In genomic region chr4:81839347-81840042, GRCh38 we compare ENCODE assay signal across 11 cellular contexts.
DNase-seq lines count a peak whose midpoint lies in the region; ATAC-seq and TF ChIP-seq lines count a peak whose summit lies in the region.
"Had no signal": no experiment of that assay in that cellular context is flagged by ENCODE, and none has a peak within 500 bp of the region (broad histone marks: within the 10 kb centered on the region; RNA-seq: fewer than 3 reads in every experiment).

No MANE protein-coding gene starts in this region.

- no peaks in the 10 kb centered on the region for H3K9me3 Mint-ChIP-seq in activated T-cell treated with anti-CD3 and anti-CD28 coated beads, Interleukin-2, amount 50 U/mL, for 4 hours
- no peaks in the 10 kb centered on the region for H3K9me3 Mint-ChIP-seq in activated T-cell treated with anti-CD3 and anti-CD28 coated beads, Interleukin-2, amount 50 U/mL, for 24 hours
- no peaks in the 10 kb centered on the region for H3K9me3 Mint-ChIP-seq in stimulated activated memory B cell treated with anti-CD40 and anti-IgM and Interleukin-4, amounts not matched to agents 10 μg/mL and 1 μg/mL and 100 μg/mL, for 72 hours
- H3K9me3 Mint-ChIP-seq: mesothelial cell of epicardium had no signal

- H3K4me1 Mint-ChIP-seq in activated T-cell treated with anti-CD3 and anti-CD28 coated beads, Interleukin-2, amount 50 U/mL, for 4 hours (ENCODE audit: low read depth), result peaks cover 9% of the 10 kb centered on the region
- peaks cover 26% of the 10 kb centered on the region for H3K4me1 Mint-ChIP-seq in activated T-cell treated with anti-CD3 and anti-CD28 coated beads, Interleukin-2, amount 50 U/mL, for 24 hours (ENCODE audit: low read depth)
- H3K4me1 Mint-ChIP-seq in stimulated activated memory B cell treated with anti-CD40 and anti-IgM and Interleukin-4, amounts not matched to agents 10 μg/mL and 1 μg/mL and 100 μg/mL, for 72 hours, result peaks cover 14% of the 10 kb centered on the region

- H3K9me3 ChIP-seq in MG63 (no peaks in the 10 kb centered on the region), BE2C (no peaks in the 10 kb centered on the region)

- no peaks in the 10 kb centered on the region for H3K4me1 ChIP-seq in BE2C

- peak; percentile 67 for ATAC-seq in activated T-cell treated with anti-CD3 and anti-CD28 coated beads, Interleukin-2, amount 50 U/mL, for 4 hours
- peak; percentile 55 for ATAC-seq in HG02981 (IDR thresholded peaks at IDR 0.05; ENCODE audit: unreplicated experiment)
- peak; percentile 48 for ATAC-seq in stimulated activated memory B cell treated with anti-CD40 and anti-IgM and Interleukin-4, amounts not matched to agents 10 μg/mL and 1 μg/mL and 100 μg/mL, for 72 hours

- no peaks in the 10 kb centered on the region for H3K36me3 Mint-ChIP-seq in activated T-cell treated with anti-CD3 and anti-CD28 coated beads, Interleukin-2, amount 50 U/mL, for 4 hours (ENCODE audit: insufficient read depth)
- no peaks in the 10 kb centered on the region for H3K36me3 Mint-ChIP-seq in activated T-cell treated with anti-CD3 and anti-CD28 coated beads, Interleukin-2, amount 50 U/mL, for 24 hours (ENCODE audit: low read depth)
- H3K36me3 Mint-ChIP-seq in stimulated activated memory B cell treated with anti-CD40 and anti-IgM and Interleukin-4, amounts not matched to agents 10 μg/mL and 1 μg/mL and 100 μg/mL, for 72 hours, result no peaks in the 10 kb centered on the region
- H3K36me3 Mint-ChIP-seq: mesothelial cell of epicardium had no signal

- TF ChIP-seq CTCF in GM13976 (IDR thresholded peaks at IDR 0.05; ENCODE audit: borderline replicate concordance, control extremely low read depth, extremely low read depth, insufficient read depth, missing control alignments), result no peak
- no peak for TF ChIP-seq CTCF in BE2C (IDR thresholded peaks at IDR 0.05; ENCODE audit: low read depth, low read length)

- DNase-seq in activated T-cell treated with anti-CD3 and anti-CD28 coated beads, Interleukin-2, amount 50 U/mL, for 4 hours, result no peak
- DNase-seq in activated T-cell treated with anti-CD3 and anti-CD28 coated beads, Interleukin-2, amount 50 U/mL, for 24 hours, result no peak
- DNase-seq in NCI-H69 (lab: John Stamatoyannopoulos, UW) (peak; percentile 90), MG63 (no peak), GM13976 (ENCODE audit: low spot score) (no peak), BE2C (no peak)
- DNase-seq: substantia nigra had no signal

- in situ Hi-C loops in GM13976 (cut with MboI; ENCODE audit: low sequenced_read_pairs, unreplicated experiment), result loop anchor here (10.0 kb wide), 2 partner anchors 365 to 435 kb away; partner anchors contain the start of gene RASGEF1B

- H3K27me3 ChIP-seq in MG63 (no peaks in the 10 kb centered on the region), BE2C (peaks cover 2% of the 10 kb centered on the region; the same call in 1 of the 2 replicates)

- H3K4me3 ChIP-seq in MG63 (no peak overlapping the region), BE2C (ENCODE audit: low read depth, low read length) (no peak overlapping the region)

- H3K27me3 Mint-ChIP-seq in activated T-cell treated with anti-CD3 and anti-CD28 coated beads, Interleukin-2, amount 50 U/mL, for 4 hours (ENCODE audit: low read depth), result no peaks in the 10 kb centered on the region
- H3K27me3 Mint-ChIP-seq in activated T-cell treated with anti-CD3 and anti-CD28 coated beads, Interleukin-2, amount 50 U/mL, for 24 hours, result no peaks in the 10 kb centered on the region
- H3K27me3 Mint-ChIP-seq in stimulated activated memory B cell treated with anti-CD40 and anti-IgM and Interleukin-4, amounts not matched to agents 10 μg/mL and 1 μg/mL and 100 μg/mL, for 72 hours, result no peaks in the 10 kb centered on the region
- H3K27me3 Mint-ChIP-seq: progenitor cell of endocrine pancreas had no signal

- H3K4me3 Mint-ChIP-seq in activated T-cell treated with anti-CD3 and anti-CD28 coated beads, Interleukin-2, amount 50 U/mL, for 4 hours, result no peak overlapping the region
- no peak overlapping the region for H3K4me3 Mint-ChIP-seq in activated T-cell treated with anti-CD3 and anti-CD28 coated beads, Interleukin-2, amount 50 U/mL, for 24 hours
- H3K4me3 Mint-ChIP-seq in stimulated activated memory B cell treated with anti-CD40 and anti-IgM and Interleukin-4, amounts not matched to agents 10 μg/mL and 1 μg/mL and 100 μg/mL, for 72 hours, result no peak overlapping the region
- H3K4me3 Mint-ChIP-seq: mesothelial cell of epicardium had no signal

- H3K36me3 ChIP-seq in MG63, result no peaks in the 10 kb centered on the region
- H3K36me3 ChIP-seq in BE2C, result no peaks in the 10 kb centered on the region

- no peak overlapping the region for H3K27ac Mint-ChIP-seq in activated T-cell treated with anti-CD3 and anti-CD28 coated beads, Interleukin-2, amount 50 U/mL, for 24 hours
- no peak overlapping the region for H3K27ac Mint-ChIP-seq in stimulated activated memory B cell treated with anti-CD40 and anti-IgM and Interleukin-4, amounts not matched to agents 10 μg/mL and 1 μg/mL and 100 μg/mL, for 72 hours
- H3K27ac Mint-ChIP-seq: mesothelial cell of epicardium, progenitor cell of endocrine pancreas had no signal
